In the genomic region with DNA sequence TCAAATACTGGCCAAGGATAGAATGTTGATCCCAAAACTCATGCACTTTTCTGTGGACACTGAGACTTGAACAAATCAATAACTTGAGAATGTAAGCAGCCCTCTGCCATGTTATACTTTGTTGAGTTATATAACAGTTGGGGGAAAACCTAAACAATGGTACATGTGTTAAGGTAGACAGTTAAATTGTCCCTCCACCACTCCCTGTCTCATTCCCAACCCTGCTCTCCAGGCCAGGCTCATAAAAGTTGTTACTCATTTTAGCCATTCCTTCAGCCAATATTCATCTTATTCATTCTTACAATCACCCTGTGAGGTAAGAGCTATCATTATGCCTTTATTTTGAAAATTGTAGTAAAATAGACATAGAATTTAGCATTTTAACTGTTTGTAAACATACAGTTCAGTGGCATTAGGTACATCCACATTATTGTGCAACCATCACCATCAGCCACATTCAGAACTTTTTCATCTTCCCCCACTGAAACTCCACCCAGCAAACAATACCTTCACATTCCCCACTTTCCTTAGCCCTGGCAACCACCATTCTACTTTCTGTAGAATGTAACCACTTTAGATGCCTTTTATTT, we compare ENCODE assay signal across 1 cellular context.
TF ChIP-seq lines count a peak whose summit lies in the region.

No MANE protein-coding gene starts in this region.

TF ChIP-seq in HepG2, 621 proteins besides CTCF, POLR2A, EP300 and RAD21 (continued from another document and continues in another):
- TF ChIP-seq, protein P1, sequence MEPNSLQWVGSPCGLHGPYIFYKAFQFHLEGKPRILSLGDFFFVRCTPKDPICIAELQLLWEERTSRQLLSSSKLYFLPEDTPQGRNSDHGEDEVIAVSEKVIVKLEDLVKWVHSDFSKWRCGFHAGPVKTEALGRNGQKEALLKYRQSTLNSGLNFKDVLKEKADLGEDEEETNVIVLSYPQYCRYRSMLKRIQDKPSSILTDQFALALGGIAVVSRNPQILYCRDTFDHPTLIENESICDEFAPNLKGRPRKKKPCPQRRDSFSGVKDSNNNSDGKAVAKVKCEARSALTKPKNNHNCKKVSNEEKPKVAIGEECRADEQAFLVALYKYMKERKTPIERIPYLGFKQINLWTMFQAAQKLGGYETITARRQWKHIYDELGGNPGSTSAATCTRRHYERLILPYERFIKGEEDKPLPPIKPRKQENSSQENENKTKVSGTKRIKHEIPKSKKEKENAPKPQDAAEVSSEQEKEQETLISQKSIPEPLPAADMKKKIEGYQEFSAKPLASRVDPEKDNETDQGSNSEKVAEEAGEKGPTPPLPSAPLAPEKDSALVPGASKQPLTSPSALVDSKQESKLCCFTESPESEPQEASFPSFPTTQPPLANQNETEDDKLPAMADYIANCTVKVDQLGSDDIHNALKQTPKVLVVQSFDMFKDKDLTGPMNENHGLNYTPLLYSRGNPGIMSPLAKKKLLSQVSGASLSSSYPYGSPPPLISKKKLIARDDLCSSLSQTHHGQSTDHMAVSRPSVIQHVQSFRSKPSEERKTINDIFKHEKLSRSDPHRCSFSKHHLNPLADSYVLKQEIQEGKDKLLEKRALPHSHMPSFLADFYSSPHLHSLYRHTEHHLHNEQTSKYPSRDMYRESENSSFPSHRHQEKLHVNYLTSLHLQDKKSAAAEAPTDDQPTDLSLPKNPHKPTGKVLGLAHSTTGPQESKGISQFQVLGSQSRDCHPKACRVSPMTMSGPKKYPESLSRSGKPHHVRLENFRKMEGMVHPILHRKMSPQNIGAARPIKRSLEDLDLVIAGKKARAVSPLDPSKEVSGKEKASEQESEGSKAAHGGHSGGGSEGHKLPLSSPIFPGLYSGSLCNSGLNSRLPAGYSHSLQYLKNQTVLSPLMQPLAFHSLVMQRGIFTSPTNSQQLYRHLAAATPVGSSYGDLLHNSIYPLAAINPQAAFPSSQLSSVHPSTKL (CRISPR knock-in tag; IDR thresholded peaks at IDR 0.05): peak; percentile 70
- 0 out of 2 replicates have a peak, but pooled peaks have one; percentile 53 for TF ChIP-seq CC2D1A (CRISPR knock-in tag; IDR thresholded peaks at IDR 0.05)
- no peak for TF ChIP-seq ARHGAP35 (CRISPR knock-in tag; IDR thresholded peaks at IDR 0.05; ENCODE audit: borderline replicate concordance)
- no peak for TF ChIP-seq BRCA1 (CRISPR knock-in tag; IDR thresholded peaks at IDR 0.05)
- no peak for TF ChIP-seq ZNF264 (CRISPR knock-in tag; IDR thresholded peaks at IDR 0.05)
- peak; percentile 58; the same call in 1 of the 2 replicates for TF ChIP-seq SIX1 (CRISPR knock-in tag; IDR thresholded peaks at IDR 0.05; ENCODE audit: borderline replicate concordance)
- no peak for TF ChIP-seq ZNF251 (CRISPR knock-in tag; IDR thresholded peaks at IDR 0.05)
- no peak for TF ChIP-seq DR1 (CRISPR knock-in tag; IDR thresholded peaks at IDR 0.05)
- TF ChIP-seq MED13 (CRISPR knock-in tag; IDR thresholded peaks at IDR 0.05): no peak
- no peak for TF ChIP-seq ZNF484 (CRISPR knock-in tag; IDR thresholded peaks at IDR 0.05; ENCODE audit: borderline replicate concordance, low read depth)
- TF ChIP-seq, protein P2, sequence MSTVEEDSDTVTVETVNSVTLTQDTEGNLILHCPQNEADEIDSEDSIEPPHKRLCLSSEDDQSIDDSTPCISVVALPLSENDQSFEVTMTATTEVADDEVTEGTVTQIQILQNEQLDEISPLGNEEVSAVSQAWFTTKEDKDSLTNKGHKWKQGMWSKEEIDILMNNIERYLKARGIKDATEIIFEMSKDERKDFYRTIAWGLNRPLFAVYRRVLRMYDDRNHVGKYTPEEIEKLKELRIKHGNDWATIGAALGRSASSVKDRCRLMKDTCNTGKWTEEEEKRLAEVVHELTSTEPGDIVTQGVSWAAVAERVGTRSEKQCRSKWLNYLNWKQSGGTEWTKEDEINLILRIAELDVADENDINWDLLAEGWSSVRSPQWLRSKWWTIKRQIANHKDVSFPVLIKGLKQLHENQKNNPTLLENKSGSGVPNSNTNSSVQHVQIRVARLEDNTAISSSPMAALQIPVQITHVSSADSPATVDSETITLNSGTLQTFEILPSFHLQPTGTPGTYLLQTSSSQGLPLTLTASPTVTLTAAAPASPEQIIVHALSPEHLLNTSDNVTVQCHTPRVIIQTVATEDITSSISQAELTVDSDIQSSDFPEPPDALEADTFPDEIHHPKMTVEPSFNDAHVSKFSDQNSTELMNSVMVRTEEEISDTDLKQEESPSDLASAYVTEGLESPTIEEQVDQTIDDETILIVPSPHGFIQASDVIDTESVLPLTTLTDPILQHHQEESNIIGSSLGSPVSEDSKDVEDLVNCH (CRISPR knock-in tag; IDR thresholded peaks at IDR 0.05): no peak
- TF ChIP-seq, protein P3, sequence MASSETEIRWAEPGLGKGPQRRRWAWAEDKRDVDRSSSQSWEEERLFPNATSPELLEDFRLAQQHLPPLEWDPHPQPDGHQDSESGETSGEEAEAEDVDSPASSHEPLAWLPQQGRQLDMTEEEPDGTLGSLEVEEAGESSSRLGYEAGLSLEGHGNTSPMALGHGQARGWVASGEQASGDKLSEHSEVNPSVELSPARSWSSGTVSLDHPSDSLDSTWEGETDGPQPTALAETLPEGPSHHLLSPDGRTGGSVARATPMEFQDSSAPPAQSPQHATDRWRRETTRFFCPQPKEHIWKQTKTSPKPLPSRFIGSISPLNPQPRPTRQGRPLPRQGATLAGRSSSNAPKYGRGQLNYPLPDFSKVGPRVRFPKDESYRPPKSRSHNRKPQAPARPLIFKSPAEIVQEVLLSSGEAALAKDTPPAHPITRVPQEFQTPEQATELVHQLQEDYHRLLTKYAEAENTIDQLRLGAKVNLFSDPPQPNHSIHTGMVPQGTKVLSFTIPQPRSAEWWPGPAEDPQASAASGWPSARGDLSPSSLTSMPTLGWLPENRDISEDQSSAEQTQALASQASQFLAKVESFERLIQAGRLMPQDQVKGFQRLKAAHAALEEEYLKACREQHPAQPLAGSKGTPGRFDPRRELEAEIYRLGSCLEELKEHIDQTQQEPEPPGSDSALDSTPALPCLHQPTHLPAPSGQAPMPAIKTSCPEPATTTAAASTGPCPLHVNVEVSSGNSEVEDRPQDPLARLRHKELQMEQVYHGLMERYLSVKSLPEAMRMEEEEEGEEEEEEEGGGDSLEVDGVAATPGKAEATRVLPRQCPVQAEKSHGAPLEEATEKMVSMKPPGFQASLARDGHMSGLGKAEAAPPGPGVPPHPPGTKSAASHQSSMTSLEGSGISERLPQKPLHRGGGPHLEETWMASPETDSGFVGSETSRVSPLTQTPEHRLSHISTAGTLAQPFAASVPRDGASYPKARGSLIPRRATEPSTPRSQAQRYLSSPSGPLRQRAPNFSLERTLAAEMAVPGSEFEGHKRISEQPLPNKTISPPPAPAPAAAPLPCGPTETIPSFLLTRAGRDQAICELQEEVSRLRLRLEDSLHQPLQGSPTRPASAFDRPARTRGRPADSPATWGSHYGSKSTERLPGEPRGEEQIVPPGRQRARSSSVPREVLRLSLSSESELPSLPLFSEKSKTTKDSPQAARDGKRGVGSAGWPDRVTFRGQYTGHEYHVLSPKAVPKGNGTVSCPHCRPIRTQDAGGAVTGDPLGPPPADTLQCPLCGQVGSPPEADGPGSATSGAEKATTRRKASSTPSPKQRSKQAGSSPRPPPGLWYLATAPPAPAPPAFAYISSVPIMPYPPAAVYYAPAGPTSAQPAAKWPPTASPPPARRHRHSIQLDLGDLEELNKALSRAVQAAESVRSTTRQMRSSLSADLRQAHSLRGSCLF (CRISPR knock-in tag; IDR thresholded peaks at IDR 0.05; ENCODE audit: borderline replicate concordance): no peak
- TF ChIP-seq ZNF468 (CRISPR knock-in tag; IDR thresholded peaks at IDR 0.05): no peak
- TF ChIP-seq, protein P4, sequence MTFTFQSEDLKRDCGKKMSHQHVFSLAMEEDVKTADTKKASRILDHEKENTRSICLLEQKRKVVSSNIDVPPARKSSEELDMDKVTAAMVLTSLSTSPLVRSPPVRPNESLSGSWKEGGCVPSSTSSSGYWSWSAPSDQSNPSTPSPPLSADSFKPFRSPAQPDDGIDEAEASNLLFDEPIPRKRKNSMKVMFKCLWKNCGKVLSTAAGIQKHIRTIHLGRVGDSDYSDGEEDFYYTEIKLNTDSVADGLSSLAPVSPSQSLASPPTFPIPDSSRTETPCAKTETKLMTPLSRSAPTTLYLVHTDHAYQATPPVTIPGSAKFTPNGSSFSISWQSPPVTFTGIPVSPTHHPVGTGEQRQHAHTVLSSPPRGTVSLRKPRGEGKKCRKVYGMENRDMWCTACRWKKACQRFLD (CRISPR knock-in tag; IDR thresholded peaks at IDR 0.05; ENCODE audit: borderline replicate concordance): no peak
- no peak for TF ChIP-seq ETV6 (CRISPR knock-in tag; conservative IDR thresholded peaks at IDR 0.05)
- no peak for TF ChIP-seq ZNF891 (CRISPR knock-in tag; IDR thresholded peaks at IDR 0.05)
- TF ChIP-seq REXO4 (CRISPR knock-in tag; IDR thresholded peaks at IDR 0.05; ENCODE audit: borderline replicate concordance): no peak
- TF ChIP-seq, protein P5, sequence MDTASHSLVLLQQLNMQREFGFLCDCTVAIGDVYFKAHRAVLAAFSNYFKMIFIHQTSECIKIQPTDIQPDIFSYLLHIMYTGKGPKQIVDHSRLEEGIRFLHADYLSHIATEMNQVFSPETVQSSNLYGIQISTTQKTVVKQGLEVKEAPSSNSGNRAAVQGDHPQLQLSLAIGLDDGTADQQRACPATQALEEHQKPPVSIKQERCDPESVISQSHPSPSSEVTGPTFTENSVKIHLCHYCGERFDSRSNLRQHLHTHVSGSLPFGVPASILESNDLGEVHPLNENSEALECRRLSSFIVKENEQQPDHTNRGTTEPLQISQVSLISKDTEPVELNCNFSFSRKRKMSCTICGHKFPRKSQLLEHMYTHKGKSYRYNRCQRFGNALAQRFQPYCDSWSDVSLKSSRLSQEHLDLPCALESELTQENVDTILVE (CRISPR knock-in tag; IDR thresholded peaks at IDR 0.05): no peak; the same call in 1 of the 2 replicates
- TF ChIP-seq, protein P6, sequence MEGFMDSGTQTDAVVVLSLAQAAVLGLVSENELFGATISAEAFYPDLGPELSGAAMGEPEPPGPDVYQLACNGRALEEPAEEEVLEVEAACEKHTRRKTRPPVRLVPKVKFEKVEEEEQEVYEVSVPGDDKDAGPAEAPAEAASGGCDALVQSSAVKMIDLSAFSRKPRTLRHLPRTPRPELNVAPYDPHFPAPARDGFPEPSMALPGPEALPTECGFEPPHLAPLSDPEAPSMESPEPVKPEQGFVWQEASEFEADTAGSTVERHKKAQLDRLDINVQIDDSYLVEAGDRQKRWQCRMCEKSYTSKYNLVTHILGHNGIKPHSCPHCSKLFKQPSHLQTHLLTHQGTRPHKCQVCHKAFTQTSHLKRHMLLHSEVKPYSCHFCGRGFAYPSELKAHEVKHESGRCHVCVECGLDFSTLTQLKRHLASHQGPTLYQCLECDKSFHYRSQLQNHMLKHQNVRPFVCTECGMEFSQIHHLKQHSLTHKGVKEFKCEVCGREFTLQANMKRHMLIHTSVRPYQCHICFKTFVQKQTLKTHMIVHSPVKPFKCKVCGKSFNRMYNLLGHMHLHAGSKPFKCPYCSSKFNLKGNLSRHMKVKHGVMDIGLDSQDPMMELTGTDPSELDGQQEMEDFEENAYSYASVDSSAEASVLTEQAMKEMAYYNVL (CRISPR knock-in tag; IDR thresholded peaks at IDR 0.05; ENCODE audit: borderline replicate concordance): no peak
- TF ChIP-seq ATF7-NPFF (CRISPR knock-in tag; IDR thresholded peaks at IDR 0.05; ENCODE audit: low read depth): no peak
- no peak for TF ChIP-seq ZMYM4 (CRISPR knock-in tag; IDR thresholded peaks at IDR 0.05)
- peak; percentile 7 for TF ChIP-seq TEAD3 (CRISPR knock-in tag; optimal IDR thresholded peaks at IDR 0.05; ENCODE audit: borderline replicate concordance)
- TF ChIP-seq, protein P7, sequence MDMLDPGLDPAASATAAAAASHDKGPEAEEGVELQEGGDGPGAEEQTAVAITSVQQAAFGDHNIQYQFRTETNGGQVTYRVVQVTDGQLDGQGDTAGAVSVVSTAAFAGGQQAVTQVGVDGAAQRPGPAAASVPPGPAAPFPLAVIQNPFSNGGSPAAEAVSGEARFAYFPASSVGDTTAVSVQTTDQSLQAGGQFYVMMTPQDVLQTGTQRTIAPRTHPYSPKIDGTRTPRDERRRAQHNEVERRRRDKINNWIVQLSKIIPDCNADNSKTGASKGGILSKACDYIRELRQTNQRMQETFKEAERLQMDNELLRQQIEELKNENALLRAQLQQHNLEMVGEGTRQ (IDR thresholded peaks at IDR 0.05; ENCODE audit: low read depth, low read length): no peak
- TF ChIP-seq, protein P7 (CRISPR knock-in tag; IDR thresholded peaks at IDR 0.05; ENCODE audit: borderline replicate concordance): no peak
- TF ChIP-seq SP5 (CRISPR knock-in tag; IDR thresholded peaks at IDR 0.05; ENCODE audit: borderline replicate concordance, low read depth): peak; percentile 84
- 0 out of 2 replicates have a peak, but pooled peaks have one; percentile 4 for TF ChIP-seq ZNF709 (CRISPR knock-in tag; IDR thresholded peaks at IDR 0.05)
- no peak; the same call in 1 of the 2 replicates for TF ChIP-seq CHD4 (IDR thresholded peaks at IDR 0.05; ENCODE audit: borderline replicate concordance, low read length)
- TF ChIP-seq, protein P8, sequence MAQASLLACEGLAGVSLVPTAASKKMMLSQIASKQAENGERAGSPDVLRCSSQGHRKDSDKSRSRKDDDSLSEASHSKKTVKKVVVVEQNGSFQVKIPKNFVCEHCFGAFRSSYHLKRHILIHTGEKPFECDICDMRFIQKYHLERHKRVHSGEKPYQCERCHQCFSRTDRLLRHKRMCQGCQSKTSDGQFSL (CRISPR knock-in tag; IDR thresholded peaks at IDR 0.05): no peak
- no peak for TF ChIP-seq ZEB1 (IDR thresholded peaks at IDR 0.05; ENCODE audit: insufficient replicate concordance, low read depth)
- TF ChIP-seq ZNF432 (CRISPR knock-in tag; IDR thresholded peaks at IDR 0.05; ENCODE audit: borderline replicate concordance): no peak
- no peak for TF ChIP-seq PHF8 (CRISPR knock-in tag; IDR thresholded peaks at IDR 0.05)
- TF ChIP-seq, protein P9, sequence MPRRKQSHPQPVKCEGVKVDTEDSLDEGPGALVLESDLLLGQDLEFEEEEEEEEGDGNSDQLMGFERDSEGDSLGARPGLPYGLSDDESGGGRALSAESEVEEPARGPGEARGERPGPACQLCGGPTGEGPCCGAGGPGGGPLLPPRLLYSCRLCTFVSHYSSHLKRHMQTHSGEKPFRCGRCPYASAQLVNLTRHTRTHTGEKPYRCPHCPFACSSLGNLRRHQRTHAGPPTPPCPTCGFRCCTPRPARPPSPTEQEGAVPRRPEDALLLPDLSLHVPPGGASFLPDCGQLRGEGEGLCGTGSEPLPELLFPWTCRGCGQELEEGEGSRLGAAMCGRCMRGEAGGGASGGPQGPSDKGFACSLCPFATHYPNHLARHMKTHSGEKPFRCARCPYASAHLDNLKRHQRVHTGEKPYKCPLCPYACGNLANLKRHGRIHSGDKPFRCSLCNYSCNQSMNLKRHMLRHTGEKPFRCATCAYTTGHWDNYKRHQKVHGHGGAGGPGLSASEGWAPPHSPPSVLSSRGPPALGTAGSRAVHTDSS (CRISPR knock-in tag; conservative IDR thresholded peaks at IDR 0.05): no peak
